ENCODE assay signal across 25 cellular contexts in genomic region chr16:83199012-83199411, GRCh38.
"Had no signal": no experiment of that assay in that cellular context is flagged by ENCODE, and none has a peak within 500 bp of the region (broad histone marks: within the 10 kb centered on the region; RNA-seq: fewer than 3 reads in every experiment).

No MANE protein-coding gene starts in this region.

- ATAC-seq: activated CD8-positive, alpha-beta T cell treated with anti-CD3 and anti-CD28 coated beads for 36 hours; activated T-cell treated with anti-CD3 and anti-CD28 coated beads, Interleukin-2, amount 50 U/mL, for 4 hours; activated T-helper 17 cell treated with anti-CD3 and anti-CD28 coated beads, Interleukin-2, amount 50 U/mL, for 72 hours; esophagus mucosa; gastroesophageal sphincter; WTC11 had no signal

- H3K36me3 ChIP-seq: brain microvascular endothelial cell, colonic mucosa, gastroesophageal sphincter had no signal

- H3K9me3 ChIP-seq: colonic mucosa, gastroesophageal sphincter had no signal

- H3K27ac ChIP-seq: brain microvascular endothelial cell, colonic mucosa, gastroesophageal sphincter, VCaP had no signal

- H3K27me3 ChIP-seq: brain microvascular endothelial cell, colonic mucosa had no signal

- H3K4me3 ChIP-seq: colonic mucosa, gastroesophageal sphincter had no signal

- H3K4me1 ChIP-seq: colonic mucosa, gastroesophageal sphincter had no signal

- DNase-seq: activated CD4-positive, alpha-beta T cell treated with anti-CD3 and anti-CD28 coated beads for 1 hour; activated CD4-positive, alpha-beta T cell treated with anti-CD3 and anti-CD28 coated beads for 4 hours; activated CD4-positive, alpha-beta T cell treated with anti-CD3 and anti-CD28 coated beads, Interleukin-2, amount 10 ng/mL, durations not matched to agents 7 days and 5 days; activated CD4-positive, alpha-beta T cell treated with anti-CD3 and anti-CD28 coated beads, Interleukin-2, amount 50 U/mL, for 4 hours; activated CD8-positive, alpha-beta memory T cell treated with anti-CD3 and anti-CD28 coated beads for 24 hours; activated CD8-positive, alpha-beta T cell treated with anti-CD3 and anti-CD28 coated beads for 36 hours; activated effector memory CD4-positive, alpha-beta T cell treated with Interleukin-2 at 50 U/mL for 16 hours; activated gamma-delta T cell treated with Interleukin-2 at 50 U/mL for 16 hours; activated naive CD4-positive, alpha-beta T cell treated with anti-CD3 and anti-CD28 coated beads, Interleukin-2, amount 50 U/mL, for 16 hours; activated naive CD4-positive, alpha-beta T cell treated with Interleukin-2 at 50 U/mL for 16 hours; activated T-cell treated with anti-CD3 and anti-CD28 coated beads, Interleukin-2, amount 50 U/mL, for 4 hours; amniotic stem cell; brain microvascular endothelial cell; caudate nucleus; cerebellar nuclear complex; colonic mucosa; effector CD8-positive, alpha-beta T cell; foreskin melanocyte; head of caudate nucleus; T-helper 2 cell had no signal
